In the genomic region with DNA sequence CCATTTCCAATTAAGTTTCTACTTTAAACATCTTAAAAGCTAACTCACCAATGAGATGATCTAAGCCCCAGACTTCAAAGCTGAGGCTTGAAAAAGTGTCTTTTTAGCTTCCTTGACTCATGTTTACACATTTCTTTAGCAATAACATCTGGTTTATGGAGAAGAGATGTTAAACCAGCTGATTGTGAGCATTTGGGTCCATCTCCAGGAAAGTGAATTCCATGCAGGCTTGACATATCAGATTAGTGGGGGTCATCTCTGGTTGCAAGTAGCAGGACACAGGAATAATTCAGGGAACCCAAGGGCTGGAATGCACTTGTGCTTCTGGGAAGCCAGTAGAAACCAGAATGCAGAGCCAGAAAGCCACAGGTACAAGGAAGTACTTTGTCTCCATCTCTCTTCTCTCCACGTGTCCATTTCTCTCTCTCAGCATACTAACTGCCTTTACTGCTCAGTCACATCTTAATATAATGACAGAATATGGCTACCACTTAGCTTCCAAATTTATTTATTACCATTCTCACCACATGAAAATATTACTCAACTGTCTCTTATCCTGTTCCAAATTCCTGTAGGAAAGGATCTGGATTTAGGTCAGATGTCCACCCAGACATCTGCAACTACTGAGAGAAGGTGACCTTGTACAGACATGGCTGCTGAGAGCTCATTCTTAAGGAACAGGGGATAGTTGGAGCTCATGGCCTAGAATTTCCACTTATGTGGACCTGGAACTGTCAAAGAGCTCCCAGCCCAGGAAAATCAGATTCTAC, we compare ENCODE assay signal across 24 cellular contexts.
"Had no signal": no experiment of that assay in that cellular context is flagged by ENCODE, and none has a peak within 500 bp of the region (broad histone marks: within the 10 kb centered on the region; RNA-seq: fewer than 3 reads in every experiment).

No MANE protein-coding gene starts in this region.

- ATAC-seq: activated CD4-positive, alpha-beta T cell treated with anti-CD3 and anti-CD28 coated beads for 36 hours; activated naive CD4-positive, alpha-beta T cell treated with anti-CD3 and anti-CD28 coated beads, Interleukin-2, amount 50 U/mL, for 72 hours; gastrocnemius medialis; left lobe of liver; sciatic nerve; WTC11 had no signal

- H3K36me3 Mint-ChIP-seq: activated naive CD4-positive, alpha-beta T cell treated with anti-CD3 and anti-CD28 coated beads, Interleukin-2, amount 50 U/mL, for 72 hours; mesothelial cell of epicardium; WTC11 had no signal

- DNase-seq: activated CD4-positive, alpha-beta T cell treated with anti-CD3 and anti-CD28 coated beads for 36 hours; activated CD4-positive, alpha-beta T cell treated with anti-CD3 and anti-CD28 coated beads, Interleukin-2, amount 50 U/mL, for 48 hours; activated gamma-delta T cell treated with Interleukin-2 at 50 U/mL for 16 hours; activated T-cell treated with anti-CD3 and anti-CD28 coated beads for 4 hours; amniotic stem cell; dermis blood vessel endothelial cell; effector memory CD4-positive, alpha-beta T cell; esophagus squamous epithelium; gastrocnemius medialis; head of caudate nucleus; nephron progenitor cell; nucleus accumbens; spleen; stimulated activated naive CD4-positive, alpha-beta T cell; thyroid gland had no signal

- H3K4me3 Mint-ChIP-seq: activated CD4-positive, alpha-beta T cell treated with anti-CD3 and anti-CD28 coated beads for 36 hours; activated T-helper 1 cell treated with anti-CD3 and anti-CD28 coated beads, Interleukin-12 subunit alpha, Interleukin-12 subunit beta, Interleukin-2, Interleukin-4 antibody, amounts not matched to agents 30 ng/mL and 10 ng/mL and 1 ng/mL, durations not matched to agents 14 hours and 24 hours and 36 hours; mesothelial cell of epicardium; nephron progenitor cell; T-helper 2 cell treated with Interferon-gamma antibody and Interleukin-4, amounts not matched to agents 5 μg/mL and 100 μg/mL, for 36 hours; WTC11 had no signal

- H3K4me1 Mint-ChIP-seq: activated CD4-positive, alpha-beta T cell treated with anti-CD3 and anti-CD28 coated beads for 36 hours; nephron progenitor cell; WTC11 had no signal

- H3K9me3 Mint-ChIP-seq: activated naive CD4-positive, alpha-beta T cell treated with anti-CD3 and anti-CD28 coated beads, Interleukin-2, amount 50 U/mL, for 72 hours; activated T-helper 1 cell treated with anti-CD3 and anti-CD28 coated beads, Interleukin-12 subunit alpha, Interleukin-12 subunit beta, Interleukin-2, Interleukin-4 antibody, amounts not matched to agents 30 ng/mL and 10 ng/mL and 1 ng/mL, durations not matched to agents 14 hours and 24 hours and 36 hours; mesothelial cell of epicardium; nephron progenitor cell; T-helper 2 cell treated with Interferon-gamma antibody and Interleukin-4, amounts not matched to agents 5 μg/mL and 100 μg/mL, for 36 hours; WTC11 had no signal

- H3K4me3 ChIP-seq: cardiac muscle cell, esophagus squamous epithelium, gastrocnemius medialis, lung, spleen, thyroid gland had no signal

- H3K27ac Mint-ChIP-seq: activated CD4-positive, alpha-beta T cell treated with anti-CD3 and anti-CD28 coated beads for 36 hours; activated naive CD4-positive, alpha-beta T cell treated with anti-CD3 and anti-CD28 coated beads, Interleukin-2, amount 50 U/mL, for 72 hours; activated T-helper 1 cell treated with anti-CD3 and anti-CD28 coated beads, Interleukin-12 subunit alpha, Interleukin-12 subunit beta, Interleukin-2, Interleukin-4 antibody, amounts not matched to agents 30 ng/mL and 10 ng/mL and 1 ng/mL, durations not matched to agents 14 hours and 24 hours and 36 hours; mesothelial cell of epicardium; nephron progenitor cell; T-helper 2 cell treated with Interferon-gamma antibody and Interleukin-4, amounts not matched to agents 5 μg/mL and 100 μg/mL, for 36 hours; WTC11 had no signal
